In genomic region chr22:31142285-31142684, GRCh38 we compare ENCODE assay signal across 22 cellular contexts. TPM values are rescaled to one million over a fixed set of nuclear protein-coding genes. Genes with fewer than 3 reads are reported as not detected.
"Had no signal": no experiment of that assay in that cellular context is flagged by ENCODE, and none has a peak within 500 bp of the region (broad histone marks: within the 10 kb centered on the region; RNA-seq: fewer than 3 reads in every experiment).

No MANE protein-coding gene starts in this region.

- H3K27ac Mint-ChIP-seq: activated naive CD8-positive, alpha-beta T cell treated with anti-CD3 and anti-CD28 coated beads for 36 hours; naive thymus-derived CD4-positive, alpha-beta T cell had no signal

- H3K4me1 ChIP-seq: gastroesophageal sphincter, uterus had no signal

- H3K9me3 ChIP-seq: gastroesophageal sphincter, neutrophil, tibial artery, uterus had no signal

- H3K4me3 ChIP-seq: dorsolateral prefrontal cortex, gastroesophageal sphincter, heart left ventricle, tibial artery, uterus had no signal

- ATAC-seq: gastroesophageal sphincter; heart left ventricle; naive thymus-derived CD4-positive, alpha-beta T cell had no signal

- H3K36me3 ChIP-seq: gastroesophageal sphincter, heart left ventricle, neutrophil, tibial artery, uterus, WERI-Rb-1 had no signal

- H3K36me3 Mint-ChIP-seq: activated naive CD8-positive, alpha-beta T cell treated with anti-CD3 and anti-CD28 coated beads for 36 hours; naive thymus-derived CD4-positive, alpha-beta T cell had no signal

- DNase-seq: activated CD4-positive, alpha-beta T cell treated with anti-CD3 and anti-CD28 coated beads for 1 hour; activated CD4-positive, alpha-beta T cell treated with anti-CD3 and anti-CD28 coated beads, Interleukin-2, amount 50 U/mL, for 48 hours; activated naive CD4-positive, alpha-beta T cell; activated naive CD8-positive, alpha-beta T cell treated with anti-CD3 and anti-CD28 coated beads for 36 hours; amniotic stem cell; caudate nucleus; erythroblast; left ventricle myocardium superior; mesenchymal stem cell; naive thymus-derived CD4-positive, alpha-beta T cell; stimulated activated CD8-positive, alpha-beta memory T cell treated with anti-CD3 and anti-CD28 coated beads, Interleukin-4, amount 100 ng/mL, for 48 hours; stimulated activated naive CD4-positive, alpha-beta T cell treated with Interleukin-2 at 50 U/mL for 16 hours; T-helper 2 cell; uterus; WERI-Rb-1 had no signal

- H3K27me3 Mint-ChIP-seq: activated naive CD8-positive, alpha-beta T cell treated with anti-CD3 and anti-CD28 coated beads for 36 hours had no signal

- H3K4me3 Mint-ChIP-seq: activated naive CD8-positive, alpha-beta T cell treated with anti-CD3 and anti-CD28 coated beads for 36 hours; naive thymus-derived CD4-positive, alpha-beta T cell had no signal

- H3K27ac ChIP-seq: gastroesophageal sphincter, heart left ventricle, neutrophil, uterus, WERI-Rb-1 had no signal

- H3K27me3 ChIP-seq: uterus had no signal

RNA-seq across cellular contexts. Expression of gene PLA2G3, which starts 2.0 kb away (rescaled TPM):
- total RNA-seq: activated naive CD8-positive, alpha-beta T cell treated with anti-CD3 and anti-CD28 coated beads for 36 hours; heart left ventricle; left ventricle myocardium superior; naive thymus-derived CD4-positive, alpha-beta T cell; renal cortical epithelial cell; subcutaneous adipose tissue; uterus had no signal

RNA-seq across cellular contexts. Expression of gene INPP5J, which starts 19.5 kb away (rescaled TPM):
- total RNA-seq: subcutaneous adipose tissue had no signal
